Comparison of ENCODE assay signal across 19 cellular contexts in genomic region chr7:49244543-49244942, GRCh38.
"Had no signal": no experiment of that assay in that cellular context is flagged by ENCODE, and none has a peak within 500 bp of the region (broad histone marks: within the 10 kb centered on the region; RNA-seq: fewer than 3 reads in every experiment).

No MANE protein-coding gene starts in this region.

- H3K4me1 Mint-ChIP-seq: nephron; stimulated activated naive B cell treated with anti-CD40 and anti-IgM and Interleukin-4, amounts not matched to agents 10 μg/mL and 1 μg/mL and 100 μg/mL, for 72 hours had no signal

- H3K27ac Mint-ChIP-seq: activated naive CD8-positive, alpha-beta T cell; activated T-helper 1 cell treated with anti-CD3 and anti-CD28 coated beads, Interleukin-12 subunit alpha, Interleukin-12 subunit beta, Interleukin-2, Interleukin-4 antibody, amounts not matched to agents 30 ng/mL and 10 ng/mL and 1 ng/mL, durations not matched to agents 14 hours and 24 hours and 36 hours; nephron; stimulated activated naive B cell treated with anti-CD40 and anti-IgM and Interleukin-4, amounts not matched to agents 10 μg/mL and 1 μg/mL and 100 μg/mL, for 72 hours had no signal

- H3K27ac ChIP-seq: esophagus muscularis mucosa, gastroesophageal sphincter, heart left ventricle, left lung, WERI-Rb-1 had no signal

- H3K36me3 Mint-ChIP-seq: activated naive CD8-positive, alpha-beta T cell; stimulated activated naive B cell treated with anti-CD40 and anti-IgM and Interleukin-4, amounts not matched to agents 10 μg/mL and 1 μg/mL and 100 μg/mL, for 72 hours had no signal

- H3K36me3 ChIP-seq: esophagus muscularis mucosa, gastroesophageal sphincter, heart left ventricle, left lung, WERI-Rb-1 had no signal

- H3K27me3 Mint-ChIP-seq: activated naive CD8-positive, alpha-beta T cell; stimulated activated naive B cell treated with anti-CD40 and anti-IgM and Interleukin-4, amounts not matched to agents 10 μg/mL and 1 μg/mL and 100 μg/mL, for 72 hours had no signal

- H3K4me1 ChIP-seq: esophagus muscularis mucosa, gastroesophageal sphincter, heart left ventricle, left lung had no signal

- H3K9me3 Mint-ChIP-seq: activated T-helper 1 cell treated with anti-CD3 and anti-CD28 coated beads, Interleukin-12 subunit alpha, Interleukin-12 subunit beta, Interleukin-2, Interleukin-4 antibody, amounts not matched to agents 30 ng/mL and 10 ng/mL and 1 ng/mL, durations not matched to agents 14 hours and 24 hours and 36 hours had no signal

- H3K4me3 ChIP-seq: esophagus muscularis mucosa, gastroesophageal sphincter, heart left ventricle, left lung had no signal

- H3K27me3 ChIP-seq: esophagus muscularis mucosa, gastroesophageal sphincter, heart left ventricle, left lung had no signal

- H3K4me3 Mint-ChIP-seq: activated naive CD8-positive, alpha-beta T cell; activated T-helper 1 cell treated with anti-CD3 and anti-CD28 coated beads, Interleukin-12 subunit alpha, Interleukin-12 subunit beta, Interleukin-2, Interleukin-4 antibody, amounts not matched to agents 30 ng/mL and 10 ng/mL and 1 ng/mL, durations not matched to agents 14 hours and 24 hours and 36 hours; nephron; stimulated activated naive B cell treated with anti-CD40 and anti-IgM and Interleukin-4, amounts not matched to agents 10 μg/mL and 1 μg/mL and 100 μg/mL, for 72 hours had no signal

- DNase-seq: activated CD4-positive, alpha-beta T cell treated with anti-CD3 and anti-CD28 coated beads, Interleukin-2, amount 50 U/mL, for 4 hours; activated gamma-delta T cell treated with Interleukin-2 at 50 U/mL for 16 hours; cerebellar nuclear complex; cortex of kidney; effector CD4-positive, alpha-beta T cell; heart left ventricle; kidney; left lung; midbrain; occipital lobe; retina; stimulated activated naive B cell treated with anti-CD40 and anti-IgM and Interleukin-4, amounts not matched to agents 10 μg/mL and 1 μg/mL and 100 μg/mL, for 72 hours; T-helper 2 cell; WERI-Rb-1 had no signal

- ATAC-seq: gastroesophageal sphincter; heart left ventricle; left lung; stimulated activated naive B cell treated with anti-CD40 and anti-IgM and Interleukin-4, amounts not matched to agents 10 μg/mL and 1 μg/mL and 100 μg/mL, for 72 hours had no signal
